ENCODE assay signal across 1 cellular context in genomic region chr20:25601659-25602058, GRCh38.
A peak's percentile ranks its signal among the peaks of the same experiment; 100 is the strongest.
TF ChIP-seq lines count a peak whose summit lies in the region.

No MANE protein-coding gene starts in this region.

TF ChIP-seq in GM12878, 131 proteins besides CTCF, POLR2A, EP300 and RAD21:
- no peak for TF ChIP-seq NR2F1 (conservative IDR thresholded peaks at IDR 0.05)
- peak; percentile 8 for TF ChIP-seq E4F1 (IDR thresholded peaks at IDR 0.05; ENCODE audit: borderline replicate concordance, partially characterized antibody)
